ENCODE assay signal across 8 cellular contexts in genomic region chr12:31959701-31960391, GRCh38. TPM values are rescaled to one million over a fixed set of nuclear protein-coding genes. Genes with fewer than 3 reads are reported as not detected.
DNase-seq lines count a peak whose midpoint lies in the region; ATAC-seq and TF ChIP-seq lines count a peak whose summit lies in the region.

No MANE protein-coding gene starts in this region.

- H3K27ac Mint-ChIP-seq in WTC11 = peak overlapping the region; percentile 88

- ATAC-seq in HG02885 (IDR thresholded peaks at IDR 0.05; ENCODE audit: poor library complexity, unreplicated experiment) = peak; percentile 47
- ATAC-seq in WTC11 = peak; percentile 2; the same call in 1 of the 2 replicates

- no peaks in the 10 kb centered on the region for H3K27me3 Mint-ChIP-seq in WTC11 (ENCODE audit: low read depth)

- POLR2A ChIA-PET in WTC11 (lab: Charles Lee) = interaction anchor here (0.6 to 0.9 kb wide), 2 partner anchors 115 to 719 kb away, joined by 3 read pairs; partner anchors contain the start of gene DNM1L

- peak; percentile 71 for TF ChIP-seq CTCF in 22Rv1 (IDR thresholded peaks at IDR 0.05)
- TF ChIP-seq CTCF in GM13976 (IDR thresholded peaks at IDR 0.05; ENCODE audit: borderline replicate concordance, control extremely low read depth, extremely low read depth, insufficient read depth, missing control alignments) = peak; percentile 14
- no peak for TF ChIP-seq CTCF in WTC11 (IDR thresholded peaks at IDR 0.05)

- peaks cover 19% of the 10 kb centered on the region for H3K9me3 Mint-ChIP-seq in WTC11

- DNase-seq in GM13976 (ENCODE audit: low spot score) = peak; percentile 43
- peak; percentile 45 to 71 for DNase-seq in NCI-H1930 (lab: John Stamatoyannopoulos, UW)
- peak; percentile 17 for DNase-seq in WTC11 (ENCODE audit: low spot score)
- DNase-seq in cerebellar cortex (ENCODE audit: low spot score) = peak; percentile 66
- DNase-seq in kidney tubule cell (ENCODE audit: low spot score) = peak; percentile 64
- peak; percentile 39 to 59 for DNase-seq in stimulated activated CD4-positive, alpha-beta T cell treated with anti-CD3 and anti-CD28 coated beads, Interleukin-15, amount 100 ng/mL, for 48 hours (ENCODE audit: low read depth in 2 of 2)

- in situ Hi-C loops in GM13976 (cut with MboI; ENCODE audit: low sequenced_read_pairs, unreplicated experiment) = no loop called here

- H3K4me3 Mint-ChIP-seq in WTC11 = peak overlapping the region; percentile 95

- H3K27ac ChIP-seq in 22Rv1 = peak overlapping the region; percentile 80

- CTCF ChIA-PET in WTC11 (lab: Charles Lee) = interaction anchor here (1.3 to 1.4 kb wide), 2 partner anchors 44 to 148 kb away, joined by 4 read pairs; no protein-coding TSS in a partner anchor

- peaks cover 55% of the 10 kb centered on the region for H3K4me1 Mint-ChIP-seq in WTC11

- H3K36me3 Mint-ChIP-seq in WTC11 = peaks cover 48% of the 10 kb centered on the region

TF ChIP-seq in WTC11, 78 proteins besides CTCF, POLR2A, EP300 and RAD21:
- TF ChIP-seq KAT7 (CRISPR knock-in tag; IDR thresholded peaks at IDR 0.05; ENCODE audit: borderline replicate concordance) (peak; percentile 22; the same call in 1 of the 2 replicates), HMGA2 (CRISPR knock-in tag; IDR thresholded peaks at IDR 0.05) (no peak)

RNA-seq across cellular contexts. Expression of gene RESF1, which starts 0.6 kb away (rescaled TPM):
- 78.1 to 91.4 TPM (median 79.9 TPM) in 3 replicates for total RNA-seq in WTC11 (2021)

Comparison
In these comparisons a context has a peak if more than half of its experiments do, and no peak if none do; other contexts are left out.
1. Peak in every context shown above with its lines: DNase-seq, ATAC-seq and H3K27ac ChIP-seq.